In genomic region chr4:83112239-83112638, GRCh38 we compare ENCODE assay signal across 8 cellular contexts. TPM values are rescaled to one million over a fixed set of nuclear protein-coding genes. Genes with fewer than 3 reads are reported as not detected.
DNase-seq lines count a peak whose midpoint lies in the region; ATAC-seq, FAIRE-seq and TF ChIP-seq lines count a peak whose summit lies in the region.

No MANE protein-coding gene starts in this region.

- peak overlapping the region; percentile 25 to 54 (median 40) for H3K4me3 ChIP-seq in Peyer's patch
- peak overlapping the region; percentile 34 for H3K4me3 ChIP-seq in mucosa of stomach (ENCODE audit: low read length)
- no peak overlapping the region for H3K4me3 ChIP-seq in kidney (ENCODE audit: low read length in 2 of 2)

- intact Hi-C loops in kidney (cut with DNase I) = no loop called here

- TF ChIP-seq CTCF in Peyer's patch (IDR thresholded peaks at IDR 0.05) = no peak
- TF ChIP-seq CTCF in kidney (IDR thresholded peaks at IDR 0.05; ENCODE audit: borderline replicate concordance, extremely low read depth, insufficient read depth) = no peak
- TF ChIP-seq CTCF in WTC11 (IDR thresholded peaks at IDR 0.05) = no peak

- peaks cover 0 to 19% (median 5%) of the 10 kb centered on the region in 4 donors for H3K4me1 ChIP-seq in Peyer's patch
- H3K4me1 ChIP-seq in mucosa of stomach (ENCODE audit: control insufficient read depth, insufficient read depth, low read length) = peaks cover 21% of the 10 kb centered on the region
- H3K4me1 ChIP-seq in kidney (ENCODE audit: control insufficient read depth in 1 of 2, insufficient read depth in 1 of 2, low read depth in 1 of 2, low read length in 2 of 2) = no peaks in the 10 kb centered on the region

- TF ChIP-seq POLR2A in Peyer's patch (IDR thresholded peaks at IDR 0.05) = no peak

- no peak for FAIRE-seq in kidney (lab: Jason Lieb, UNC)

- H3K27ac ChIP-seq in Peyer's patch (peak overlapping the region; percentile 57 to 88 (median 69)), kidney (ENCODE audit: low read depth in 2 of 2, low read length in 2 of 2) (no peak overlapping the region)

- H3K9me3 ChIP-seq in Peyer's patch = no peaks in the 10 kb centered on the region
- H3K9me3 ChIP-seq in mucosa of stomach (ENCODE audit: control insufficient read depth, low read length) = no peaks in the 10 kb centered on the region
- no peaks in the 10 kb centered on the region for H3K9me3 ChIP-seq in kidney (ENCODE audit: control insufficient read depth in 1 of 2, low read length in 2 of 2)

- CTCF ChIA-PET in WTC11 (lab: Charles Lee) = no interaction called here

- H3K27me3 ChIP-seq in Peyer's patch (no peaks in the 10 kb centered on the region), mucosa of stomach (ENCODE audit: control insufficient read depth, insufficient read depth, low read length) (no peaks in the 10 kb centered on the region)

- no peaks in the 10 kb centered on the region for H3K9me3 Mint-ChIP-seq in WTC11

- H3K27me3 Mint-ChIP-seq in WTC11 (ENCODE audit: low read depth) = peaks cover 16% of the 10 kb centered on the region

- POLR2A ChIA-PET in WTC11 (lab: Charles Lee) = no interaction called here

- no peak overlapping the region for H3K4me3 Mint-ChIP-seq in WTC11

- peak overlapping the region; percentile 72 for H3K9ac ChIP-seq in mucosa of stomach (ENCODE audit: low read length)
- H3K9ac ChIP-seq in kidney (ENCODE audit: low read length in 2 of 2) = no peak overlapping the region

- H3K4me1 Mint-ChIP-seq in WTC11 = peaks cover 49% of the 10 kb centered on the region

- ATAC-seq in GM18517 (IDR thresholded peaks at IDR 0.05; ENCODE audit: unreplicated experiment) (peak; percentile 43), HG02642 (IDR thresholded peaks at IDR 0.05; ENCODE audit: poor library complexity, unreplicated experiment) (peak; percentile 32), WTC11 (no peak)

- DNase-seq in Peyer's patch (peak in 2 of 3 donors; percentile 77 to 80), kidney (no peak), WTC11 (ENCODE audit: low spot score) (no peak), ecto neural progenitor cell (ENCODE audit: low spot score) (no peak)
- DNase-seq in stimulated activated CD4-positive, alpha-beta T cell treated with anti-CD3 and anti-CD28 coated beads, Interleukin-1b, Interleukin-23, amount 100 ng/mL, for 48 hours = no peak

- H3K27ac Mint-ChIP-seq in WTC11 = no peak overlapping the region

- H3K36me3 ChIP-seq in Peyer's patch = no peaks in the 10 kb centered on the region
- no peaks in the 10 kb centered on the region for H3K36me3 ChIP-seq in mucosa of stomach (ENCODE audit: control insufficient read depth, insufficient read depth, low read length)
- no peaks in the 10 kb centered on the region for H3K36me3 ChIP-seq in kidney (ENCODE audit: control insufficient read depth in 1 of 2, insufficient read depth in 2 of 2, low read length in 2 of 2)

- no peaks in the 10 kb centered on the region for H3K36me3 Mint-ChIP-seq in WTC11

TF ChIP-seq in WTC11, 78 proteins besides CTCF, POLR2A, EP300 and RAD21:
- TF ChIP-seq, protein P1, sequence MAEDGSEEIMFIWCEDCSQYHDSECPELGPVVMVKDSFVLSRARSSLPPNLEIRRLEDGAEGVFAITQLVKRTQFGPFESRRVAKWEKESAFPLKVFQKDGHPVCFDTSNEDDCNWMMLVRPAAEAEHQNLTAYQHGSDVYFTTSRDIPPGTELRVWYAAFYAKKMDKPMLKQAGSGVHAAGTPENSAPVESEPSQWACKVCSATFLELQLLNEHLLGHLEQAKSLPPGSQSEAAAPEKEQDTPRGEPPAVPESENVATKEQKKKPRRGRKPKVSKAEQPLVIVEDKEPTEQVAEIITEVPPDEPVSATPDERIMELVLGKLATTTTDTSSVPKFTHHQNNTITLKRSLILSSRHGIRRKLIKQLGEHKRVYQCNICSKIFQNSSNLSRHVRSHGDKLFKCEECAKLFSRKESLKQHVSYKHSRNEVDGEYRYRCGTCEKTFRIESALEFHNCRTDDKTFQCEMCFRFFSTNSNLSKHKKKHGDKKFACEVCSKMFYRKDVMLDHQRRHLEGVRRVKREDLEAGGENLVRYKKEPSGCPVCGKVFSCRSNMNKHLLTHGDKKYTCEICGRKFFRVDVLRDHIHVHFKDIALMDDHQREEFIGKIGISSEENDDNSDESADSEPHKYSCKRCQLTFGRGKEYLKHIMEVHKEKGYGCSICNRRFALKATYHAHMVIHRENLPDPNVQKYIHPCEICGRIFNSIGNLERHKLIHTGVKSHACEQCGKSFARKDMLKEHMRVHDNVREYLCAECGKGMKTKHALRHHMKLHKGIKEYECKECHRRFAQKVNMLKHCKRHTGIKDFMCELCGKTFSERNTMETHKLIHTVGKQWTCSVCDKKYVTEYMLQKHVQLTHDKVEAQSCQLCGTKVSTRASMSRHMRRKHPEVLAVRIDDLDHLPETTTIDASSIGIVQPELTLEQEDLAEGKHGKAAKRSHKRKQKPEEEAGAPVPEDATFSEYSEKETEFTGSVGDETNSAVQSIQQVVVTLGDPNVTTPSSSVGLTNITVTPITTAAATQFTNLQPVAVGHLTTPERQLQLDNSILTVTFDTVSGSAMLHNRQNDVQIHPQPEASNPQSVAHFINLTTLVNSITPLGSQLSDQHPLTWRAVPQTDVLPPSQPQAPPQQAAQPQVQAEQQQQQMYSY (CRISPR knock-in tag; IDR thresholded peaks at IDR 0.05) = no peak
- no peak for TF ChIP-seq IRF2 (CRISPR knock-in tag; IDR thresholded peaks at IDR 0.05; ENCODE audit: borderline replicate concordance, low read depth)
- TF ChIP-seq ATF2 (CRISPR knock-in tag; IDR thresholded peaks at IDR 0.05; ENCODE audit: borderline replicate concordance, low read depth) = no peak
- TF ChIP-seq HMGXB4 (CRISPR knock-in tag; IDR thresholded peaks at IDR 0.05) = no peak
- TF ChIP-seq RORB (CRISPR knock-in tag; IDR thresholded peaks at IDR 0.05) = no peak
- no peak for TF ChIP-seq ERG (CRISPR knock-in tag; IDR thresholded peaks at IDR 0.05)
- no peak for TF ChIP-seq JUN (CRISPR knock-in tag; IDR thresholded peaks at IDR 0.05)

RNA-seq across cellular contexts. Expression of gene PLAC8, which starts 2.3 kb away (rescaled TPM):
- 100 to 1,000 TPM in 2 of 4 donors, 10 to 100 TPM in 2; 36.3 to 148 (median 107) TPM for total RNA-seq in Peyer's patch
- 10.3 TPM for total RNA-seq in kidney
- 3.6 TPM for polyA plus RNA-seq in kidney (ENCODE audit: insufficient read depth, low read depth, low replicate concordance)
- 1.4 to 3.1 TPM (median 1.6 TPM) in 3 replicates for total RNA-seq in WTC11 (2021)

Comparison
In these comparisons a context has a peak if more than half of its experiments do, and no peak if none do; other contexts are left out.
1. DNase-seq: peak in Peyer's patch (2 of 3); none in kidney (single experiment), WTC11 (single experiment), stimulated activated CD4-positive, alpha-beta T cell treated with anti-CD3 and anti-CD28 coated beads, Interleukin-1b, Interleukin-23, amount 100 ng/mL, for 48 hours (single experiment) and ecto neural progenitor cell (single experiment).
2. H3K27ac ChIP-seq: peak in Peyer's patch (4 of 4); none in kidney (0 of 2).
3. H3K4me3 ChIP-seq: peak in Peyer's patch (4 of 4) and mucosa of stomach (single experiment); none in kidney (0 of 2).